Comparison of ENCODE assay signal across 32 cellular contexts in genomic region chr10:77299257-77299656, GRCh38.
"Had no signal": no experiment of that assay in that cellular context is flagged by ENCODE, and none has a peak within 500 bp of the region (broad histone marks: within the 10 kb centered on the region; RNA-seq: fewer than 3 reads in every experiment).

No MANE protein-coding gene starts in this region.

- H3K4me1 Mint-ChIP-seq: activated CD4-positive, alpha-beta T cell treated with anti-CD3 and anti-CD28 coated beads for 36 hours; activated CD4-positive, alpha-beta T cell treated with anti-CD3 and anti-CD28 coated beads, Interleukin-2, amount 10 ng/mL, durations not matched to agents 24 days and 14 days; activated CD8-positive, alpha-beta memory T cell treated with anti-CD3 and anti-CD28 coated beads, Interleukin-2, amount 10 ng/mL, durations not matched to agents 7 days and 5 days; activated naive CD4-positive, alpha-beta T cell treated with anti-CD3 and anti-CD28 coated beads, Interleukin-2, amount 50 U/mL, for 24 hours; activated naive CD8-positive, alpha-beta T cell treated with anti-CD3 and anti-CD28 coated beads for 36 hours; central memory CD8-positive, alpha-beta T cell had no signal

- H3K27me3 ChIP-seq: adrenal gland, breast epithelium, cardiac muscle cell, dorsolateral prefrontal cortex had no signal

- H3K9me3 ChIP-seq: adrenal gland, breast epithelium, heart left ventricle had no signal

- H3K4me1 ChIP-seq: adrenal gland, breast epithelium, heart left ventricle had no signal

- H3K27ac Mint-ChIP-seq: activated CD4-positive, alpha-beta memory T cell treated with anti-CD3 and anti-CD28 coated beads for 36 hours; activated CD4-positive, alpha-beta T cell treated with anti-CD3 and anti-CD28 coated beads for 36 hours; activated CD4-positive, alpha-beta T cell treated with anti-CD3 and anti-CD28 coated beads, Interleukin-2, amount 10 ng/mL, durations not matched to agents 24 days and 14 days; activated CD8-positive, alpha-beta memory T cell treated with anti-CD3 and anti-CD28 coated beads, Interleukin-2, amount 10 ng/mL, durations not matched to agents 7 days and 5 days; activated CD8-positive, alpha-beta T cell treated with anti-CD3 and anti-CD28 coated beads, Interleukin-2, amount 10 ng/mL, durations not matched to agents 7 days and 5 days; activated naive CD4-positive, alpha-beta T cell treated with anti-CD3 and anti-CD28 coated beads for 36 hours; activated naive CD4-positive, alpha-beta T cell treated with anti-CD3 and anti-CD28 coated beads, Interleukin-2, amount 50 U/mL, for 24 hours; activated naive CD8-positive, alpha-beta T cell treated with anti-CD3 and anti-CD28 coated beads for 36 hours; activated naive CD8-positive, alpha-beta T cell treated with anti-CD3 and anti-CD28 coated beads, Interleukin-2, amount 50 U/mL, for 24 hours; activated T-helper 1 cell treated with anti-CD3 and anti-CD28 coated beads, Interleukin-12 subunit alpha, Interleukin-12 subunit beta, Interleukin-2, Interleukin-4 antibody, amounts not matched to agents 30 ng/mL and 10 ng/mL and 1 ng/mL, durations not matched to agents 14 hours and 24 hours and 36 hours; activated T-helper 2 cell treated with anti-CD3 and anti-CD28 coated beads, Interferon-gamma antibody, Interleukin-2, Interleukin-4, amounts not matched to agents 10 μg/mL and 5 μg/mL and 100 μg/mL, durations not matched to agents 14 hours and 24 hours and 36 hours; dendritic cell treated with granulocyte-macrophage colony-stimulating factor and Interleukin-4, amounts not matched to agents 40 ng/mL and 50 ng/mL, for 4 days; endodermal cell had no signal

- H3K27me3 Mint-ChIP-seq: activated CD4-positive, alpha-beta T cell treated with anti-CD3 and anti-CD28 coated beads, Interleukin-2, amount 10 ng/mL, durations not matched to agents 24 days and 14 days; activated CD8-positive, alpha-beta memory T cell treated with anti-CD3 and anti-CD28 coated beads, Interleukin-2, amount 10 ng/mL, durations not matched to agents 7 days and 5 days; activated naive CD8-positive, alpha-beta T cell treated with anti-CD3 and anti-CD28 coated beads for 36 hours; activated naive CD8-positive, alpha-beta T cell treated with anti-CD3 and anti-CD28 coated beads, Interleukin-2, amount 50 U/mL, for 24 hours had no signal

- H3K36me3 ChIP-seq: adrenal gland, breast epithelium, cardiac muscle cell, heart left ventricle had no signal

- H3K4me3 ChIP-seq: adrenal gland, breast epithelium, cardiac muscle cell, coronary artery, dorsolateral prefrontal cortex, heart left ventricle had no signal

- H3K4me3 Mint-ChIP-seq: activated CD4-positive, alpha-beta memory T cell treated with anti-CD3 and anti-CD28 coated beads for 36 hours; activated CD4-positive, alpha-beta T cell treated with anti-CD3 and anti-CD28 coated beads for 36 hours; activated CD4-positive, alpha-beta T cell treated with anti-CD3 and anti-CD28 coated beads, Interleukin-2, amount 10 ng/mL, durations not matched to agents 24 days and 14 days; activated CD8-positive, alpha-beta memory T cell treated with anti-CD3 and anti-CD28 coated beads, Interleukin-2, amount 10 ng/mL, durations not matched to agents 7 days and 5 days; activated CD8-positive, alpha-beta T cell treated with anti-CD3 and anti-CD28 coated beads, Interleukin-2, amount 10 ng/mL, durations not matched to agents 7 days and 5 days; activated naive CD4-positive, alpha-beta T cell treated with anti-CD3 and anti-CD28 coated beads for 36 hours; activated naive CD4-positive, alpha-beta T cell treated with anti-CD3 and anti-CD28 coated beads, Interleukin-2, amount 50 U/mL, for 24 hours; activated naive CD8-positive, alpha-beta T cell treated with anti-CD3 and anti-CD28 coated beads for 36 hours; activated naive CD8-positive, alpha-beta T cell treated with anti-CD3 and anti-CD28 coated beads, Interleukin-2, amount 50 U/mL, for 24 hours; activated T-helper 1 cell treated with anti-CD3 and anti-CD28 coated beads, Interleukin-12 subunit alpha, Interleukin-12 subunit beta, Interleukin-2, Interleukin-4 antibody, amounts not matched to agents 30 ng/mL and 10 ng/mL and 1 ng/mL, durations not matched to agents 14 hours and 24 hours and 36 hours; brain; central memory CD8-positive, alpha-beta T cell; dendritic cell treated with granulocyte-macrophage colony-stimulating factor and Interleukin-4, amounts not matched to agents 40 ng/mL and 50 ng/mL, for 4 days; endodermal cell had no signal

- H3K27ac ChIP-seq: adrenal gland, breast epithelium, cardiac muscle cell, coronary artery, dorsolateral prefrontal cortex, heart left ventricle had no signal

- H3K36me3 Mint-ChIP-seq: activated CD4-positive, alpha-beta memory T cell treated with anti-CD3 and anti-CD28 coated beads for 36 hours; activated CD8-positive, alpha-beta memory T cell treated with anti-CD3 and anti-CD28 coated beads, Interleukin-2, amount 10 ng/mL, durations not matched to agents 7 days and 5 days; activated naive CD4-positive, alpha-beta T cell treated with anti-CD3 and anti-CD28 coated beads, Interleukin-2, amount 50 U/mL, for 24 hours; activated naive CD8-positive, alpha-beta T cell treated with anti-CD3 and anti-CD28 coated beads for 36 hours; brain had no signal

- DNase-seq: activated CD4-positive, alpha-beta memory T cell treated with anti-CD3 and anti-CD28 coated beads for 36 hours; activated CD4-positive, alpha-beta T cell treated with anti-CD3 and anti-CD28 coated beads for 36 hours; activated CD4-positive, alpha-beta T cell treated with anti-CD3 and anti-CD28 coated beads, Interleukin-2, amount 10 ng/mL, durations not matched to agents 24 days and 14 days; activated CD4-positive, CD25-positive, alpha-beta regulatory T cell; activated CD4-positive, CD25-positive, alpha-beta regulatory T cell treated with anti-CD3 and anti-CD28 coated beads, Interleukin-2, amount 50 U/mL, for 72 hours; activated CD8-positive, alpha-beta memory T cell treated with anti-CD3 and anti-CD28 coated beads, Interleukin-2, amount 10 ng/mL, durations not matched to agents 7 days and 5 days; activated CD8-positive, alpha-beta memory T cell treated with anti-CD3 and anti-CD28 coated beads, Interleukin-2, amount 50 U/mL, for 4 hours; activated CD8-positive, alpha-beta T cell treated with anti-CD3 and anti-CD28 coated beads, Interleukin-2, amount 10 ng/mL, durations not matched to agents 7 days and 5 days; activated effector memory CD4-positive, alpha-beta T cell treated with anti-CD3 and anti-CD28 coated beads, Interleukin-2, amount 50 U/mL, for 16 hours; activated naive CD4-positive, alpha-beta T cell treated with anti-CD3 and anti-CD28 coated beads for 36 hours; activated naive CD8-positive, alpha-beta T cell treated with anti-CD3 and anti-CD28 coated beads for 36 hours; activated naive CD8-positive, alpha-beta T cell treated with anti-CD3 and anti-CD28 coated beads, Interleukin-2, amount 50 U/mL, for 24 hours; activated T-cell treated with anti-CD3 and anti-CD28 coated beads, Interleukin-2, amount 50 U/mL, for 1 hour; activated T-cell treated with anti-CD3 and anti-CD28 coated beads, Interleukin-2, amount 50 U/mL, for 48 hours; adrenal gland; amygdala; aorta; dorsolateral prefrontal cortex; effector memory CD4-positive, alpha-beta T cell; endodermal cell; heart left ventricle; T-helper 2 cell had no signal

- ATAC-seq: activated CD4-positive, alpha-beta T cell treated with anti-CD3 and anti-CD28 coated beads for 36 hours; activated CD8-positive, alpha-beta memory T cell treated with anti-CD3 and anti-CD28 coated beads, Interleukin-2, amount 10 ng/mL, durations not matched to agents 7 days and 5 days; activated CD8-positive, alpha-beta T cell treated with anti-CD3 and anti-CD28 coated beads, Interleukin-2, amount 10 ng/mL, durations not matched to agents 7 days and 5 days; activated naive CD8-positive, alpha-beta T cell treated with anti-CD3 and anti-CD28 coated beads, Interleukin-2, amount 50 U/mL, for 24 hours; esophagus mucosa; heart left ventricle had no signal

- H3K9me3 Mint-ChIP-seq: activated T-helper 1 cell treated with anti-CD3 and anti-CD28 coated beads, Interleukin-12 subunit alpha, Interleukin-12 subunit beta, Interleukin-2, Interleukin-4 antibody, amounts not matched to agents 30 ng/mL and 10 ng/mL and 1 ng/mL, durations not matched to agents 14 hours and 24 hours and 36 hours; central memory CD8-positive, alpha-beta T cell; endodermal cell had no signal
